16 cellular contexts compared by ENCODE assay signal in genomic region chr1:37186246-37186756, GRCh38.
DNase-seq lines count a peak whose midpoint lies in the region; ATAC-seq, FAIRE-seq and TF ChIP-seq lines count a peak whose summit lies in the region.
"Had no signal": no experiment of that assay in that cellular context is flagged by ENCODE, and none has a peak within 500 bp of the region (broad histone marks: within the 10 kb centered on the region; RNA-seq: fewer than 3 reads in every experiment).

No MANE protein-coding gene starts in this region.

- TF ChIP-seq CTCF in endothelial cell of umbilical vein (IDR thresholded peaks at IDR 0.05; ENCODE audit: extremely low read depth in 1 of 2, insufficient read depth in 1 of 2, low read depth in 1 of 2, low read length in 2 of 2) = no peak
- no peak for TF ChIP-seq CTCF in neural progenitor cell (IDR thresholded peaks at IDR 0.05)
- TF ChIP-seq CTCF in adrenal gland (IDR thresholded peaks at IDR 0.05) = no peak

- H3K9me1 ChIP-seq in endothelial cell of umbilical vein (replicated peaks; ENCODE audit: control insufficient read depth, extremely low read depth, insufficient read depth, low read length) = no peaks in the 10 kb centered on the region

- H3K9me3 ChIP-seq in endothelial cell of umbilical vein (replicated peaks; ENCODE audit: control insufficient read depth, insufficient read depth, low read length) (no peaks in the 10 kb centered on the region), neural progenitor cell (ENCODE audit: low read depth) (peaks cover 4% of the 10 kb centered on the region), adrenal gland (replicated peaks in 1 of 3) (no peaks in the 10 kb centered on the region)

- H3K4me1 Mint-ChIP-seq in naive thymus-derived CD8-positive, alpha-beta T cell = no peaks in the 10 kb centered on the region
- H3K4me1 Mint-ChIP-seq in neural progenitor cell = peaks cover 4% of the 10 kb centered on the region
- H3K4me1 Mint-ChIP-seq: B cell; CD4-positive, alpha-beta memory T cell had no signal

- DNase-seq in NCI-H82 (lab: John Stamatoyannopoulos, UW) (peak; percentile 9), NCI-H82 treated with DMSO at 0.1 percent for 48 hours (lab: John Stamatoyannopoulos, UW; ENCODE audit: unreplicated experiment) (no peak), NCI-H2029 (lab: John Stamatoyannopoulos, UW) (peak; percentile 98), NCI-H774 (lab: John Stamatoyannopoulos, UW) (peak; percentile 51), endothelial cell of umbilical vein (ENCODE audit: low read depth, low spot score) (no peak), neural progenitor cell (ENCODE audit: low spot score) (no peak), adrenal gland (no peak)
- DNase-seq in naive thymus-derived CD8-positive, alpha-beta T cell = no peak
- DNase-seq: ACHN; CD4-positive, alpha-beta memory T cell; GOT3; NCI-H524; T1000 had no signal

- no peak for ATAC-seq in naive thymus-derived CD8-positive, alpha-beta T cell
- ATAC-seq: K562, Panc1 had no signal

- peaks cover 21 to 49% (median 31%) of the 10 kb centered on the region in 5 donors for H3K27me3 Mint-ChIP-seq in naive thymus-derived CD8-positive, alpha-beta T cell
- peaks cover 2% of the 10 kb centered on the region for H3K27me3 Mint-ChIP-seq in neural progenitor cell (ENCODE audit: insufficient read depth, low read depth)

- TF ChIP-seq POLR2A in endothelial cell of umbilical vein (IDR thresholded peaks at IDR 0.05; ENCODE audit: low read depth, low read length) (no peak), adrenal gland (IDR thresholded peaks at IDR 0.05) (no peak)

- BruUV-seq in endothelial cell of umbilical vein (replicated peaks; lab: Mats Ljungman, UMichigan) = no TSS peak

- POLR2A ChIA-PET in endothelial cell of umbilical vein (lab: Charles Lee) = no interaction called here
- POLR2A ChIA-PET in naive thymus-derived CD8-positive, alpha-beta T cell (lab: Charles Lee) = no interaction called here

- H3K4me3 ChIP-seq in endothelial cell of umbilical vein (replicated peaks in 1 of 3; ENCODE audit: insufficient read depth in 1 of 3, low read depth in 1 of 3, low read length in 3 of 3) (no peak overlapping the region), neural progenitor cell (no peak overlapping the region), adrenal gland (no peak overlapping the region)
- H3K4me3 ChIP-seq: K562 had no signal

- peaks cover 3% of the 10 kb centered on the region for H3F3A ChIP-seq in neural progenitor cell (ENCODE audit: low read depth)

- H3K27ac ChIP-seq in endothelial cell of umbilical vein (ENCODE audit: insufficient read depth, low read depth, low read length) (no peak overlapping the region), neural progenitor cell (no peak overlapping the region), adrenal gland (no peak overlapping the region)

- H2AFZ ChIP-seq in endothelial cell of umbilical vein (ENCODE audit: low read depth, low read length) = no peak overlapping the region
- no peak overlapping the region for H2AFZ ChIP-seq in neural progenitor cell (replicated peaks)

- H3K4me2 ChIP-seq in endothelial cell of umbilical vein (ENCODE audit: insufficient read depth, low read length) (no peak overlapping the region), neural progenitor cell (no peak overlapping the region)

- peaks cover 0 to 7% (median 0%) of the 10 kb centered on the region in 3 donors for H3K36me3 Mint-ChIP-seq in naive thymus-derived CD8-positive, alpha-beta T cell
- H3K36me3 Mint-ChIP-seq in neural progenitor cell = no peaks in the 10 kb centered on the region
- H3K36me3 Mint-ChIP-seq: CD4-positive, alpha-beta memory T cell had no signal

- no peaks in the 10 kb centered on the region for H3K36me3 ChIP-seq in endothelial cell of umbilical vein (ENCODE audit: control insufficient read depth in 2 of 2, extremely low read depth in 1 of 2, insufficient read depth in 2 of 2, low read length in 2 of 2)
- no peaks in the 10 kb centered on the region for H3K36me3 ChIP-seq in neural progenitor cell
- no peaks in the 10 kb centered on the region for H3K36me3 ChIP-seq in adrenal gland (replicated peaks in 1 of 2)

- H3K9ac ChIP-seq in endothelial cell of umbilical vein (replicated peaks; ENCODE audit: extremely low read depth, insufficient read depth, low read length) (no peak overlapping the region), neural progenitor cell (no peak overlapping the region)

- dilution Hi-C loops in endothelial cell of umbilical vein (cut with MboI; ENCODE audit: extremely low pct_ligation_motif_present, low sequenced_read_pairs) = no loop called here

- H3K4me3 Mint-ChIP-seq in naive thymus-derived CD8-positive, alpha-beta T cell = no peak overlapping the region
- H3K4me3 Mint-ChIP-seq in neural progenitor cell = no peak overlapping the region
- H3K4me3 Mint-ChIP-seq: B cell; CD4-positive, alpha-beta memory T cell had no signal

- intact Hi-C loops in endothelial cell of umbilical vein (cut with micrococcal nuclease) (no loop called here), adrenal gland (cut with DNase I) (no loop called here)

- CTCF ChIA-PET in endothelial cell of umbilical vein (lab: Charles Lee) = no interaction called here

- H3K79me2 ChIP-seq in endothelial cell of umbilical vein (ENCODE audit: control insufficient read depth, insufficient read depth, low read length) (no peaks in the 10 kb centered on the region), neural progenitor cell (ENCODE audit: low read depth) (no peaks in the 10 kb centered on the region)

- WGBS in adrenal gland, 4 donors = 70 to 97% (median 84%) methylated on average over 1 of the region's 1 CpG

- no peaks in the 10 kb centered on the region for H3K27me3 ChIP-seq in endothelial cell of umbilical vein (ENCODE audit: control insufficient read depth in 2 of 2, insufficient read depth in 2 of 2, low read length in 2 of 2)
- H3K27me3 ChIP-seq in neural progenitor cell = no peaks in the 10 kb centered on the region
- peaks cover 1% of the 10 kb centered on the region for H3K27me3 ChIP-seq in adrenal gland

- no peak overlapping the region for H3K27ac Mint-ChIP-seq in naive thymus-derived CD8-positive, alpha-beta T cell
- H3K27ac Mint-ChIP-seq in neural progenitor cell = no peak overlapping the region
- H3K27ac Mint-ChIP-seq: B cell; CD4-positive, alpha-beta memory T cell had no signal

- FAIRE-seq in endothelial cell of umbilical vein (lab: Jason Lieb, UNC) = no peak
- FAIRE-seq: K562 had no signal

- no peaks in the 10 kb centered on the region for H4K20me1 ChIP-seq in endothelial cell of umbilical vein (replicated peaks; ENCODE audit: control insufficient read depth, extremely low read depth, insufficient read depth, low read length)
- H4K20me1 ChIP-seq in neural progenitor cell (ENCODE audit: low read depth) = no peaks in the 10 kb centered on the region

- H3K9me3 Mint-ChIP-seq in naive thymus-derived CD8-positive, alpha-beta T cell = peaks cover 0 to 31% (median 18%) of the 10 kb centered on the region in 9 donors
- H3K9me3 Mint-ChIP-seq in neural progenitor cell = no peaks in the 10 kb centered on the region

- no peaks in the 10 kb centered on the region for H3K4me1 ChIP-seq in endothelial cell of umbilical vein (ENCODE audit: control insufficient read depth, extremely low read depth, insufficient read depth, low read length)
- H3K4me1 ChIP-seq in neural progenitor cell = peaks cover 10% of the 10 kb centered on the region
- no peaks in the 10 kb centered on the region for H3K4me1 ChIP-seq in adrenal gland (replicated peaks in 1 of 2)

TF ChIP-seq in endothelial cell of umbilical vein, 7 proteins besides CTCF, POLR2A, EP300 and RAD21:
- TF ChIP-seq JUN (IDR thresholded peaks at IDR 0.05; ENCODE audit: borderline replicate concordance, insufficient read depth, insufficient read length, low read depth) = no peak
- TF ChIP-seq POLR2AphosphoS5 (IDR thresholded peaks at IDR 0.05; ENCODE audit: insufficient read depth, low read depth, low read length) = no peak
- TF ChIP-seq MYC (IDR thresholded peaks at IDR 0.05; ENCODE audit: low read depth, low read length) = no peak
- TF ChIP-seq MAX (IDR thresholded peaks at IDR 0.05; ENCODE audit: insufficient read depth, insufficient read length) = no peak
- no peak for TF ChIP-seq EZH2 (IDR thresholded peaks at IDR 0.05; ENCODE audit: borderline replicate concordance, low read depth, low read length, severe bottlenecking)
- peak; percentile 32 for TF ChIP-seq GATA2 (IDR thresholded peaks at IDR 0.05; ENCODE audit: insufficient read depth, insufficient read length, low read depth, low read length)
- no peak for TF ChIP-seq FOS (IDR thresholded peaks at IDR 0.05; ENCODE audit: borderline replicate concordance, insufficient read depth, low read length)
TF ChIP-seq in endothelial cell of umbilical vein: peak in this region for 1.

Comparison
In these comparisons a context has a peak if more than half of its experiments do, and no peak if none do; other contexts are left out.
1. DNase-seq: peak in NCI-H82 (single experiment), NCI-H2029 (single experiment) and NCI-H774 (single experiment); none in NCI-H82 treated with DMSO at 0.1 percent for 48 hours (single experiment), endothelial cell of umbilical vein (single experiment), naive thymus-derived CD8-positive, alpha-beta T cell (0 of 10), neural progenitor cell (single experiment) and adrenal gland (0 of 7).